In the genomic region with DNA sequence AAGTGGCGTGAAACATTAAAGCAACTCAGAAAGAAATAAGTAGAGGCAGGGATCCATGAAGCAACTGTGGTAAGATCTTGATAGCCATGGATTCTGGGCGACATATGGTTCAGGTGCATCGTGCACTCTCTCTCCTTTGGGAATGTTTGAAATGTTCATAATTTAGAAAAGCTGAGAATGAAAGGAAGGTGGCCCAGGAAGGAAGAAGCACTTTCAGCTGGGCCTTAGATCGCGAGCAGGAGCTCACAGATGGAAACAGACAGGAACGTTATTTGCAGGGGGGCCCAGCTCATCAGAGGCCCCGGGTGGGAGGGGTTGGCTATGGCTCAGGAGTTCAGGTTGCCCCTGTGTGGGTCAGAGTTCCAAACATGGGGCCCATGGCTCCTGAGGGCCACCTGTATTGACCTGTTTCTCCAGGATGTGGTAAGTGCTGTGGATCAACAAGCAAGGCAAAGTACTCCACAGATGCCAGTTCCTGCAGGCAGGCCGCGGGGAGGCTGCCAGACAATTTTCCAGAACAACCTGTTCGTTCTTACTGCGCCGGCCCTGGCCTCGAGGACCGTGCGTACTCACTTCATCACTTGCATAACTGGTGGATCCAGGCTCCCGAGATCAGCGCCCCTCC, we compare ENCODE assay signal across 13 cellular contexts.
A peak's percentile ranks its signal among the peaks of the same experiment; 100 is the strongest.
DNase-seq lines count a peak whose midpoint lies in the region; ATAC-seq, FAIRE-seq and TF ChIP-seq lines count a peak whose summit lies in the region.
"Had no signal": no experiment of that assay in that cellular context is flagged by ENCODE, and none has a peak within 500 bp of the region (broad histone marks: within the 10 kb centered on the region; RNA-seq: fewer than 3 reads in every experiment).

No MANE protein-coding gene starts in this region.

- no peak for ATAC-seq in heart left ventricle

- H3K14ac ChIP-seq in mesenchymal stem cell (ENCODE audit: low read length in 2 of 2): no peak overlapping the region

- H2BK5ac ChIP-seq in mesenchymal stem cell (ENCODE audit: low read depth, low read length, poor library complexity, severe bottlenecking): no peak overlapping the region

- H3K4me3 ChIP-seq in cardiac muscle cell (no peak overlapping the region), heart left ventricle (no peak overlapping the region), astrocyte (ENCODE audit: insufficient read depth, low read depth, low read length) (no peak overlapping the region), mesenchymal stem cell (ENCODE audit: insufficient read depth in 1 of 2, low read depth in 1 of 2, low read length in 2 of 2) (no peak overlapping the region), tibial artery (no peak overlapping the region)
- H3K4me3 ChIP-seq: HAP-1 had no signal

- H3K36me3 ChIP-seq in cardiac muscle cell (no peaks in the 10 kb centered on the region), heart left ventricle (no peaks in the 10 kb centered on the region), astrocyte (ENCODE audit: insufficient read depth, low read length) (no peaks in the 10 kb centered on the region), mesenchymal stem cell (ENCODE audit: control insufficient read depth in 1 of 2, insufficient read depth in 2 of 2, low read depth in 1 of 2, low read length in 2 of 2) (no peaks in the 10 kb centered on the region), tibial artery (no peaks in the 10 kb centered on the region)
- H3K36me3 ChIP-seq: HAP-1 had no signal

- intact Hi-C loops in heart left ventricle (cut with DNase I) (loop anchor here in 1 of 10 donors (5.0 kb wide), 1 partner anchor 153 kb away; no protein-coding TSS in a partner anchor), tibial artery (cut with DNase I; ENCODE audit: low total_unique reads) (no loop called here)

- H3K79me1 ChIP-seq in mesenchymal stem cell (replicated peaks; ENCODE audit: low read length, poor library complexity, severe bottlenecking): no peaks in the 10 kb centered on the region

- H3K27me3 Mint-ChIP-seq in astrocyte (ENCODE audit: low read depth, unreplicated experiment): no peaks in the 10 kb centered on the region
- H3K27me3 Mint-ChIP-seq: B cell had no signal

- peak overlapping the region; percentile 22 for H4K8ac ChIP-seq in mesenchymal stem cell (ENCODE audit: low read length)

- no peak overlapping the region for H2BK120ac ChIP-seq in mesenchymal stem cell (ENCODE audit: low read depth, low read length)

- TF ChIP-seq CTCF in cardiac muscle cell (IDR thresholded peaks at IDR 0.05; ENCODE audit: low read depth, low read length) (no peak), heart left ventricle (IDR thresholded peaks at IDR 0.05) (no peak), astrocyte (IDR thresholded peaks at IDR 0.05; ENCODE audit: insufficient read depth, low read depth, low read length) (no peak), tibial artery (IDR thresholded peaks at IDR 0.05) (no peak)

- no peak overlapping the region for H3K4me3 Mint-ChIP-seq in astrocyte (ENCODE audit: unreplicated experiment)
- H3K4me3 Mint-ChIP-seq: B cell had no signal

- peak overlapping the region in 1 of 2 experiments; percentile 97 for H2BK12ac ChIP-seq in mesenchymal stem cell (ENCODE audit: low read length in 2 of 2)

- H2AFZ ChIP-seq in astrocyte (ENCODE audit: low read depth, low read length) (no peak overlapping the region), mesenchymal stem cell (ENCODE audit: low read depth, low read length) (no peak overlapping the region)

- no peaks in the 10 kb centered on the region for H3K27me3 ChIP-seq in cardiac muscle cell
- no peaks in the 10 kb centered on the region for H3K27me3 ChIP-seq in heart left ventricle
- no peaks in the 10 kb centered on the region for H3K27me3 ChIP-seq in astrocyte (ENCODE audit: insufficient read depth, low read length)
- no peaks in the 10 kb centered on the region for H3K27me3 ChIP-seq in mesenchymal stem cell (ENCODE audit: control insufficient read depth in 1 of 2, insufficient read depth in 1 of 2, low read length in 2 of 2)
- no peaks in the 10 kb centered on the region for H3K27me3 ChIP-seq in tibial artery

- H2BK15ac ChIP-seq in mesenchymal stem cell (ENCODE audit: low read depth, poor library complexity, severe bottlenecking): no peak overlapping the region

- H3K27ac ChIP-seq in cardiac muscle cell (peak overlapping the region; percentile 81), heart left ventricle (peak overlapping the region in 6 of 12 donors; percentile 4 to 73 (median 48)), astrocyte (ENCODE audit: low read depth, low read length) (no peak overlapping the region), mesenchymal stem cell (ENCODE audit: low read length, poor library complexity, severe bottlenecking) (no peak overlapping the region), tibial artery (no peak overlapping the region)

- no peaks in the 10 kb centered on the region for H3K9me3 Mint-ChIP-seq in astrocyte (ENCODE audit: unreplicated experiment)

- DNase-seq in cardiac muscle cell (ENCODE audit: low read depth in 1 of 2, low spot score in 1 of 2): no peak
- no peak for DNase-seq in heart left ventricle
- no peak for DNase-seq in astrocyte (ENCODE audit: low read depth)
- no peak for DNase-seq in mesenchymal stem cell
- no peak for DNase-seq in AG20443 (ENCODE audit: low spot score)
- DNase-seq in activated T-cell treated with anti-CD3 and anti-CD28 coated beads, Interleukin-2, amount 50 U/mL, for 48 hours: no peak
- DNase-seq in tibial artery: no peak
- no peak for DNase-seq in NCI-H226
- DNase-seq: amygdala; effector memory CD4-positive, alpha-beta T cell; kidney glomerular epithelial cell had no signal

- no peaks in the 10 kb centered on the region for H3K9me3 ChIP-seq in cardiac muscle cell (ENCODE audit: low read depth)
- no peaks in the 10 kb centered on the region for H3K9me3 ChIP-seq in heart left ventricle
- H3K9me3 ChIP-seq in astrocyte (ENCODE audit: insufficient read depth, low read depth, low read length): no peaks in the 10 kb centered on the region
- no peaks in the 10 kb centered on the region for H3K9me3 ChIP-seq in mesenchymal stem cell (ENCODE audit: control insufficient read depth, low read length)
- no peaks in the 10 kb centered on the region for H3K9me3 ChIP-seq in tibial artery
- H3K9me3 ChIP-seq: HAP-1 had no signal

- H3K9ac ChIP-seq in astrocyte (ENCODE audit: low read length) (no peak overlapping the region), mesenchymal stem cell (ENCODE audit: low read length) (no peak overlapping the region)

- H3K4me1 Mint-ChIP-seq in astrocyte (ENCODE audit: low read depth, unreplicated experiment): peaks cover 24% of the 10 kb centered on the region

- H3K27ac Mint-ChIP-seq in astrocyte (ENCODE audit: unreplicated experiment): peak overlapping the region; percentile 8
- H3K27ac Mint-ChIP-seq: B cell had no signal

- H3K79me2 ChIP-seq in astrocyte (ENCODE audit: insufficient read depth, low read length): no peaks in the 10 kb centered on the region

- H3K4ac ChIP-seq in mesenchymal stem cell (ENCODE audit: low read depth in 1 of 2, low read length in 2 of 2): no peak overlapping the region

- TF ChIP-seq POLR2A in heart left ventricle (IDR thresholded peaks at IDR 0.05): no peak

- FAIRE-seq in astrocyte (lab: Jason Lieb, UNC): no peak

- H3K4me1 ChIP-seq in cardiac muscle cell (ENCODE audit: low read depth) (peaks cover 28% of the 10 kb centered on the region), heart left ventricle (peaks cover 0 to 47% (median 11%) of the 10 kb centered on the region in 12 donors), astrocyte (ENCODE audit: insufficient read depth, low read length) (peaks cover 12% of the 10 kb centered on the region), mesenchymal stem cell (ENCODE audit: control insufficient read depth, insufficient read depth, low read depth, low read length) (peaks cover 18% of the 10 kb centered on the region), tibial artery (no peaks in the 10 kb centered on the region)
- H3K4me1 ChIP-seq: HAP-1 had no signal

- no peaks in the 10 kb centered on the region for H4K20me1 ChIP-seq in astrocyte (ENCODE audit: insufficient read depth, low read length)

- 90 to 94% (median 93%) methylated on average over 17 of the region's 17 CpGs for WGBS in heart left ventricle, 4 donors
- 95% methylated on average over 17 of the region's 17 CpGs for WGBS in mesenchymal stem cell

- H2AK5ac ChIP-seq in mesenchymal stem cell (ENCODE audit: low read length, severe bottlenecking): no peak overlapping the region

- H3K4me2 ChIP-seq in astrocyte (ENCODE audit: low read length) (no peak overlapping the region), mesenchymal stem cell (ENCODE audit: low read length, poor library complexity, severe bottlenecking) (no peak overlapping the region)

- H4K91ac ChIP-seq in mesenchymal stem cell (ENCODE audit: low read length): no peak overlapping the region

- H3K23ac ChIP-seq in mesenchymal stem cell (ENCODE audit: low read length in 2 of 2): no peak overlapping the region

- H3K36me3 Mint-ChIP-seq in astrocyte (ENCODE audit: low read depth, unreplicated experiment): no peaks in the 10 kb centered on the region

- no peak overlapping the region for H3K18ac ChIP-seq in mesenchymal stem cell (ENCODE audit: low read depth in 1 of 2, low read length in 2 of 2)
